In the genomic region with DNA sequence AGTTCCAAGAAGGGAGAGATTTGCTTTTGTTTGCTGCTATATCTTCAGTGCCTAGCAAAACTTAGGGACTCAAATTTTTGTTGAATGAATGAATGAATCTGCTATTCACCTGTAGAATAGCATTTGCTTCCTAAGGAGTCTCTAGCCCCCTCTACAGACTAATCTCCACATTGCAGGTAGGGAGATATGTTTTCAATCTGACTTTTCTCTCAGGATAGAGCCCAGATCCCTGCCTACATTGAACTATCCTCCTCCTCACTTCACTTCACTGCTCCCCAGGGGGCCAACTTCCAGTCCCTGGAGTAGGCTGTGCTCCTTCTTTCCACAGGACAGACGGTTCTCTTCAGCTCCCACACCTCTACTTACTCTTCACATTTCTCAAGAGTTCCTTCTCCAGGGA, we compare ENCODE assay signal across 9 cellular contexts.
A peak's percentile ranks its signal among the peaks of the same experiment; 100 is the strongest.
DNase-seq lines count a peak whose midpoint lies in the region; ATAC-seq and TF ChIP-seq lines count a peak whose summit lies in the region.
"Had no signal": no experiment of that assay in that cellular context is flagged by ENCODE, and none has a peak within 500 bp of the region (broad histone marks: within the 10 kb centered on the region; RNA-seq: fewer than 3 reads in every experiment).

No MANE protein-coding gene starts in this region.

- no peaks in the 10 kb centered on the region for H3K36me3 Mint-ChIP-seq in T-helper 2 cell treated with Interferon-gamma antibody and Interleukin-4, amounts not matched to agents 5 μg/mL and 100 μg/mL, for 36 hours (ENCODE audit: low read depth)

- ATAC-seq in GM18519 (IDR thresholded peaks at IDR 0.05; ENCODE audit: low FRiP score, unreplicated experiment): peak; percentile 68

- peak; percentile 56 for DNase-seq in ACHN
- DNase-seq in NCI-H69 (lab: John Stamatoyannopoulos, UW): peak; percentile 37
- DNase-seq in erythroblast (lab: John Stamatoyannopoulos, UW): peak; percentile 4 to 33
- no peak for DNase-seq in NCI-H128 (lab: John Stamatoyannopoulos, UW; ENCODE audit: unreplicated experiment)
- no peak for DNase-seq in T-helper 2 cell treated with Interferon-gamma antibody and Interleukin-4, amounts not matched to agents 5 μg/mL and 100 μg/mL, for 36 hours (ENCODE audit: low spot score)
- DNase-seq in cerebellar nuclear complex (lab: John Stamatoyannopoulos, UW): no peak
- no peak for DNase-seq in SIG-M5 (lab: John Stamatoyannopoulos, UW)
- DNase-seq: activated T-cell treated with anti-CD3 and anti-CD28 coated beads, Interleukin-2, amount 50 U/mL, for 1 hour had no signal

- no peak overlapping the region for H3K4me3 Mint-ChIP-seq in T-helper 2 cell treated with Interferon-gamma antibody and Interleukin-4, amounts not matched to agents 5 μg/mL and 100 μg/mL, for 36 hours

- no peak overlapping the region for H3K27ac Mint-ChIP-seq in T-helper 2 cell treated with Interferon-gamma antibody and Interleukin-4, amounts not matched to agents 5 μg/mL and 100 μg/mL, for 36 hours

- no peaks in the 10 kb centered on the region for H3K4me1 Mint-ChIP-seq in T-helper 2 cell treated with Interferon-gamma antibody and Interleukin-4, amounts not matched to agents 5 μg/mL and 100 μg/mL, for 36 hours (ENCODE audit: low read depth)

- in situ Hi-C loops in ACHN (cut with HindIII; ENCODE audit: low pct_ligation_motif_present, low pct_unique_long_range_greater_than_20kb, low sequenced_read_pairs): no loop called here

- TF ChIP-seq POLR2A in erythroblast (IDR thresholded peaks at IDR 0.05; ENCODE audit: low read length): no peak

- no peaks in the 10 kb centered on the region for H3K27me3 Mint-ChIP-seq in T-helper 2 cell treated with Interferon-gamma antibody and Interleukin-4, amounts not matched to agents 5 μg/mL and 100 μg/mL, for 36 hours (ENCODE audit: low read depth)

- no peaks in the 10 kb centered on the region for H3K9me3 Mint-ChIP-seq in T-helper 2 cell treated with Interferon-gamma antibody and Interleukin-4, amounts not matched to agents 5 μg/mL and 100 μg/mL, for 36 hours

Comparison
In these comparisons a context has a peak if more than half of its experiments do, and no peak if none do; other contexts are left out.
1. DNase-seq: peak in ACHN (single experiment), NCI-H69 (single experiment) and erythroblast (2 of 2); none in NCI-H128 (single experiment), T-helper 2 cell treated with Interferon-gamma antibody and Interleukin-4, amounts not matched to agents 5 μg/mL and 100 μg/mL, for 36 hours (single experiment), cerebellar nuclear complex (0 of 2) and SIG-M5 (single experiment).